9 cellular contexts compared by ENCODE assay signal in genomic region chrX:119693996-119694451, GRCh38. TPM values are rescaled to one million over a fixed set of nuclear protein-coding genes. Genes with fewer than 3 reads are reported as not detected.
A peak's percentile ranks its signal among the peaks of the same experiment; 100 is the strongest.
DNase-seq lines count a peak whose midpoint lies in the region; ATAC-seq and TF ChIP-seq lines count a peak whose summit lies in the region.
"Had no signal": no experiment of that assay in that cellular context is flagged by ENCODE, and none has a peak within 500 bp of the region (broad histone marks: within the 10 kb centered on the region; RNA-seq: fewer than 3 reads in every experiment).

No MANE protein-coding gene starts in this region.

- H3K36me3 Mint-ChIP-seq in MCF 10A (ENCODE audit: insufficient read depth, unreplicated experiment) = no peaks in the 10 kb centered on the region

- no peaks in the 10 kb centered on the region for H3K9me3 ChIP-seq in breast epithelium
- no peaks in the 10 kb centered on the region for H3K9me3 ChIP-seq in adrenal gland (replicated peaks in 1 of 3)
- H3K9me3 ChIP-seq in transverse colon = no peaks in the 10 kb centered on the region
- H3K9me3 ChIP-seq: mucosa of descending colon had no signal

- no peak for TF ChIP-seq EP300 in transverse colon (IDR thresholded peaks at IDR 0.05; ENCODE audit: low read depth)

- no peaks in the 10 kb centered on the region for H3K79me1 ChIP-seq in mesendoderm (ENCODE audit: low read length)

- no peak overlapping the region for H3K4me3 Mint-ChIP-seq in MCF 10A (ENCODE audit: unreplicated experiment)

- H2AK5ac ChIP-seq in mesendoderm (ENCODE audit: low read length) = no peak overlapping the region

- no peaks in the 10 kb centered on the region for H3K79me2 ChIP-seq in mesendoderm (ENCODE audit: control insufficient read depth, insufficient read depth, low read length)

- H3K4me1 ChIP-seq in breast epithelium (no peaks in the 10 kb centered on the region), adrenal gland (replicated peaks in 1 of 2) (peaks cover 0 to 6% of the 10 kb centered on the region in 2 donors), mesendoderm (ENCODE audit: control insufficient read depth, low read depth, low read length) (no peaks in the 10 kb centered on the region), transverse colon (peaks cover 0 to 6% (median 0%) of the 10 kb centered on the region in 4 donors)

- DNase-seq in breast epithelium (ENCODE audit: low spot score in 2 of 2) (no peak), MCF 10A (ENCODE audit: unreplicated experiment) (no peak), adrenal gland (peak; percentile 51 to 71 (median 64)), mesendoderm (no peak), transverse colon (peak; percentile 11)
- no peak for DNase-seq in stimulated activated CD8-positive, alpha-beta memory T cell treated with anti-CD3 and anti-CD28 coated beads, Interleukin-4, amount 100 ng/mL, for 48 hours

- H3K9me3 Mint-ChIP-seq in MCF 10A (ENCODE audit: unreplicated experiment) = no peaks in the 10 kb centered on the region

- no peak overlapping the region for H4K5ac ChIP-seq in mesendoderm (ENCODE audit: low read length)

- no peak overlapping the region for H4K8ac ChIP-seq in mesendoderm (ENCODE audit: low read depth, low read length)

- TF ChIP-seq POLR2A in breast epithelium (IDR thresholded peaks at IDR 0.05) (no peak), adrenal gland (IDR thresholded peaks at IDR 0.05) (peak in 1 of 2 donors; percentile 48), transverse colon (IDR thresholded peaks at IDR 0.05) (no peak)

- peaks cover 15% of the 10 kb centered on the region for H3K27me3 Mint-ChIP-seq in MCF 10A (ENCODE audit: insufficient read depth, unreplicated experiment)

- H3K4ac ChIP-seq in mesendoderm (ENCODE audit: low read depth, low read length) = no peak overlapping the region

- peak overlapping the region in 2 of 3 donors; percentile 72 to 84 for H3K4me3 ChIP-seq in breast epithelium
- peak overlapping the region in 2 of 4 donors; percentile 48 to 74 for H3K4me3 ChIP-seq in adrenal gland
- H3K4me3 ChIP-seq in mesendoderm (ENCODE audit: low read length) = no peak overlapping the region
- peak overlapping the region in 1 of 4 donors; percentile 83 for H3K4me3 ChIP-seq in transverse colon
- H3K4me3 ChIP-seq: mucosa of descending colon had no signal

- H3K27me3 ChIP-seq in breast epithelium = peaks cover 0 to 7% of the 10 kb centered on the region in 2 donors
- H3K27me3 ChIP-seq in adrenal gland = no peaks in the 10 kb centered on the region
- H3K27me3 ChIP-seq in mesendoderm (ENCODE audit: insufficient read depth, low read length, poor library complexity) = no peaks in the 10 kb centered on the region
- no peaks in the 10 kb centered on the region for H3K27me3 ChIP-seq in transverse colon

- ATAC-seq in HG03342 (IDR thresholded peaks at IDR 0.05; ENCODE audit: unreplicated experiment) = no peak
- ATAC-seq in GM18520 (IDR thresholded peaks at IDR 0.05; ENCODE audit: unreplicated experiment) = no peak

- H3K56ac ChIP-seq in mesendoderm (ENCODE audit: low read length) = peak overlapping the region; percentile 42

- H3K27ac Mint-ChIP-seq in MCF 10A (ENCODE audit: low read depth, unreplicated experiment) = no peak overlapping the region

- H3K18ac ChIP-seq in mesendoderm (ENCODE audit: low read length) = no peak overlapping the region

- WGBS in adrenal gland, 4 donors = 18 to 39% (median 37%) methylated on average over 15 to 23 of the region's 23 CpGs; no CpG with 5 or more reads in 1 of the 4 donors
- WGBS in mesendoderm (ENCODE audit: extremely low coverage, insufficient coverage, low lambda C conversion rate) = no CpG with 5 or more reads among the region's 23 CpGs
- 80% methylated on average over 23 of the region's 23 CpGs; no CpG with 5 or more reads in 1 of the 2 donors for WGBS in transverse colon (ENCODE audit: low coverage in 1 of 2), 2 donors

- H3K9ac ChIP-seq in mesendoderm (ENCODE audit: low read length) = no peak overlapping the region

- POLR2A ChIA-PET in MCF 10A (lab: Yijun Ruan, JAX) = no interaction called here

- H2BK15ac ChIP-seq in mesendoderm (replicated peaks; ENCODE audit: low read depth) = no peak overlapping the region

- H3K36me3 ChIP-seq in breast epithelium (no peaks in the 10 kb centered on the region), adrenal gland (replicated peaks in 1 of 2) (no peaks in the 10 kb centered on the region), mesendoderm (ENCODE audit: control insufficient read depth, insufficient read depth, low read length) (no peaks in the 10 kb centered on the region), transverse colon (no peaks in the 10 kb centered on the region)

- CTCF ChIA-PET in MCF 10A (lab: Yijun Ruan, JAX) = interaction anchor here (0.7 to 1.2 kb wide), 3 partner anchors 9 to 576 kb away, joined by 3 to 6 read pairs (median 4); no protein-coding TSS in a partner anchor

- H3K23ac ChIP-seq in mesendoderm (ENCODE audit: low read length) = no peak overlapping the region

- no peaks in the 10 kb centered on the region for H3K4me1 Mint-ChIP-seq in MCF 10A (ENCODE audit: insufficient read depth, unreplicated experiment)

- TF ChIP-seq CTCF in breast epithelium (IDR thresholded peaks at IDR 0.05) (no peak), MCF 10A (IDR thresholded peaks at IDR 0.05; ENCODE audit: unreplicated experiment) (no peak), adrenal gland (IDR thresholded peaks at IDR 0.05) (no peak), transverse colon (IDR thresholded peaks at IDR 0.05) (no peak)

- no peak overlapping the region for H2BK5ac ChIP-seq in mesendoderm (ENCODE audit: low read length)

- intact Hi-C loops in breast epithelium (cut with DNase I; ENCODE audit: low total_unique reads) (no loop called here), MCF 10A (cut with micrococcal nuclease) (loop anchor here (10.0 kb wide), 1 partner anchor 79 kb away; no protein-coding TSS in a partner anchor), adrenal gland (cut with DNase I) (loop anchor here in 1 of 2 donors (10.0 kb wide), 1 partner anchor 79 kb away; no protein-coding TSS in a partner anchor), transverse colon (cut with DNase I; ENCODE audit: low total_unique reads) (no loop called here)

- H2BK120ac ChIP-seq in mesendoderm (ENCODE audit: low read depth, low read length) = no peak overlapping the region

- H3K4me2 ChIP-seq in mesendoderm (ENCODE audit: low read length) = peak overlapping the region; percentile 50

- in situ Hi-C loops in transverse colon (cut with MboI; ENCODE audit: low pct_ligation_motif_present in 1 of 4, low pct_unique_long_range_greater_than_20kb in 1 of 4, low sequenced_read_pairs in 3 of 4) = no loop called here

- no peak overlapping the region for H3K27ac ChIP-seq in breast epithelium
- H3K27ac ChIP-seq in adrenal gland = peak overlapping the region; percentile 72 to 94 (median 92)
- H3K27ac ChIP-seq in mesendoderm (ENCODE audit: low read depth, low read length) = no peak overlapping the region
- H3K27ac ChIP-seq in transverse colon = peak overlapping the region; percentile 86 to 93 (median 89)

- BruUV-seq in MCF 10A (replicated peaks; lab: Mats Ljungman, UMichigan) = no TSS peak

RNA-seq across cellular contexts. Expression of gene SEPTIN6, which starts 1.1 kb away (rescaled TPM):
- 10 to 100 TPM; 13.1 to 29.2 (median 23.3) TPM for total RNA-seq in breast epithelium
- total RNA-seq in MCF 10A (2022) = 3.8 and 4.7 TPM in 2 replicates
- total RNA-seq in adrenal gland = 100 to 1,000 TPM in 7 of 8 donors, 10 to 100 TPM in 1; 86.5 to 204 (median 128) TPM
- 100 to 1,000 TPM in 1 of 3 donors, 10 to 100 TPM in 2; 42.4 to 332 (median 78.6) TPM for polyA plus RNA-seq in adrenal gland
- 19.8 TPM for polyA plus RNA-seq in mesendoderm (2013, experiment 1 of 2)
- 20.8 TPM for polyA plus RNA-seq in mesendoderm (2013, experiment 2 of 2)
- total RNA-seq in transverse colon = 10 to 100 TPM in 3 of 4 donors, 1 to 10 TPM in 1; 9.4 to 88.2 (median 21.8) TPM

Comparison
In these comparisons a context has a peak if more than half of its experiments do, and no peak if none do; other contexts are left out.
1. DNase-seq: peak in adrenal gland (7 of 7) and transverse colon (single experiment); none in breast epithelium (0 of 2), MCF 10A (single experiment), mesendoderm (single experiment) and stimulated activated CD8-positive, alpha-beta memory T cell treated with anti-CD3 and anti-CD28 coated beads, Interleukin-4, amount 100 ng/mL, for 48 hours (single experiment).
2. H3K27ac ChIP-seq: peak in adrenal gland (5 of 5) and transverse colon (4 of 4); none in breast epithelium (0 of 2) and mesendoderm (single experiment).